Comparison of ENCODE assay signal across 8 cellular contexts in the genomic region with DNA sequence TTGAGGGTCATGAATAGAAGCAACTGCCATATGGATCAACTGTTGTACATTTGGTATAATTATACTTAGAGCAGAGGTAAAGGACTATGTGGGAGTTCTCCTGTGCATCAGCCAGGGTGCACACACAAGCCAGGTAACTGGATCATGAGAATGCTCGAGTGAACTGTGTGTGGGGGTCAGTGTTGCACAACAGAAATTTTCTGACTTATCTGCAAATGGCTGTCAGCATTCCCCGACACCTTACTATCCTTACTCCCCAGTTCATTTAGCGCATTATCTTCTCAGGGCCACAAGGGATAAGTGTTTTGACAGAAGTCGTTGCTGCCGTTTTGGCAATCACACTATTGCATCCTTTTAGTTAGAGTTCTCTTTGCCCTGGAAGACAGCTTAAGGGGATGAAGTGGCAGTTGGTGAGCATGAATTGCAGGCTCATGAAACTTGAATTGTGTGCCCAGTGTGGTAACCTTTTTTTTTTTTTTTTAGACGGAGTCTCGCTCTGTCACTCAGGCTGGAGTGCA. TPM values are rescaled to one million over a fixed set of nuclear protein-coding genes. Genes with fewer than 3 reads are reported as not detected.
DNase-seq lines count a peak whose midpoint lies in the region; ATAC-seq, FAIRE-seq and TF ChIP-seq lines count a peak whose summit lies in the region.

No MANE protein-coding gene starts in this region.

- POLR2A ChIA-PET in GM12878 (lab: Charles Lee) = interaction anchor here (0.7 to 1.9 kb wide), 6 partner anchors 20 to 1463 kb away, joined by 3 to 9 read pairs (median 6); a partner anchor contains a TSS

- DNase-seq in GM12878 (ENCODE audit: low read depth, low spot score) (no peak), NCI-H187 (lab: John Stamatoyannopoulos, UW) (no peak), NCI-H146 treated with DMSO at 0.1 percent for 48 hours (lab: John Stamatoyannopoulos, UW; ENCODE audit: unreplicated experiment) (no peak)
- DNase-seq in effector CD8-positive, alpha-beta T cell (lab: John Stamatoyannopoulos, UW) = no peak

- RAD21 ChIA-PET in GM12878 (lab: Charles Lee; ENCODE audit: unreplicated experiment) = interaction anchor here (1.5 kb wide), 1 partner anchor 23 kb away, joined by 7 read pairs; no protein-coding TSS in a partner anchor

- no peaks in the 10 kb centered on the region for H3K27me3 ChIP-seq in BLaER1
- H3K27me3 ChIP-seq in KMS-11 (ENCODE audit: insufficient read depth, low read depth) = no peaks in the 10 kb centered on the region
- no peaks in the 10 kb centered on the region for H3K27me3 ChIP-seq in GM12878 (replicated peaks in 1 of 2; ENCODE audit: control insufficient read depth in 2 of 2, insufficient read depth in 2 of 2, low read length in 1 of 2)

- in situ Hi-C loops in GM12878 (cut with MboI) = no loop called here

- intact Hi-C loops in GM12878 (cut with micrococcal nuclease; ENCODE audit: unreplicated experiment) = no loop called here

- peaks cover 46% of the 10 kb centered on the region for H3K36me3 ChIP-seq in BLaER1
- no peaks in the 10 kb centered on the region; the same call in 1 of the 2 replicates for H3K36me3 ChIP-seq in KMS-11 (ENCODE audit: insufficient read depth)
- peaks cover 0 to 14% of the 10 kb centered on the region in 2 experiments; a peak in 2 of 4 replicates for H3K36me3 ChIP-seq in GM12878 (ENCODE audit: control insufficient read depth in 2 of 2, insufficient read depth in 2 of 2, low read length in 1 of 2)
- peaks cover 47% of the 10 kb centered on the region for H3K36me3 ChIP-seq in mesodermal cell (ENCODE audit: control insufficient read depth, insufficient read depth, low read length)

- peak overlapping the region; percentile 99 for H3K27ac ChIP-seq in BLaER1
- peak overlapping the region; percentile 90; the same call in 1 of the 2 replicates for H3K27ac ChIP-seq in KMS-11
- H3K27ac ChIP-seq in GM12878 (ENCODE audit: control insufficient read depth, insufficient read depth) = peak overlapping the region; percentile 98
- H3K27ac ChIP-seq in mesodermal cell (ENCODE audit: low read depth, low read length, severe bottlenecking) = no peak overlapping the region

- no peak for TF ChIP-seq CTCF in KMS-11 (conservative IDR thresholded peaks at IDR 0.05; ENCODE audit: low read depth, low read length)
- TF ChIP-seq CTCF in GM12878 (IDR thresholded peaks at IDR 0.05 in 2 of 3, conservative IDR thresholded peaks at IDR 0.05 in 1 of 3; ENCODE audit: control insufficient read depth in 2 of 3, extremely low read depth in 1 of 3, insufficient read depth in 1 of 3, low read depth in 3 of 3, low read length in 3 of 3) = no peak

- H3K4me1 ChIP-seq in BLaER1 = peaks cover 43% of the 10 kb centered on the region
- H3K4me1 ChIP-seq in KMS-11 (ENCODE audit: low read depth, poor library complexity, severe bottlenecking) = peaks cover 11% of the 10 kb centered on the region
- H3K4me1 ChIP-seq in GM12878 (ENCODE audit: control insufficient read depth, insufficient read depth, low read length) = peaks cover 14% of the 10 kb centered on the region
- peaks cover 4% of the 10 kb centered on the region for H3K4me1 ChIP-seq in mesodermal cell (ENCODE audit: control insufficient read depth, insufficient read depth, low read length, poor library complexity, severe bottlenecking)

- TF ChIP-seq EP300 in GM12878 (IDR thresholded peaks at IDR 0.05; ENCODE audit: borderline replicate concordance in 1 of 2, control insufficient read depth in 1 of 2, low read depth in 2 of 2, low read length in 2 of 2) = no peak

- CTCF ChIA-PET in GM12878 (lab: Yijun Ruan, JAX) = interaction anchor here (2.2 kb wide), 1 partner anchor 21 kb away, joined by 6 read pairs; a partner anchor contains a TSS

- TF ChIP-seq POLR2A in GM12878 (IDR thresholded peaks at IDR 0.05; ENCODE audit: low read depth, low read length) = no peak

- no TSS peak for BruUV-seq in GM12878 (replicated peaks; lab: Mats Ljungman, UMichigan)

- H2AFZ ChIP-seq in KMS-11 (ENCODE audit: low read depth) (no peak overlapping the region), GM12878 (ENCODE audit: control insufficient read depth, low read depth, low read length) (no peak overlapping the region)

- H3K4me2 ChIP-seq in BLaER1 (peak overlapping the region; percentile 77), KMS-11 (peak overlapping the region; percentile 58), GM12878 (ENCODE audit: control insufficient read depth, insufficient read depth) (peak overlapping the region; percentile 75)

- H3K9me3 ChIP-seq in BLaER1 = no peaks in the 10 kb centered on the region
- no peaks in the 10 kb centered on the region for H3K9me3 ChIP-seq in GM12878 (replicated peaks; ENCODE audit: control insufficient read depth, insufficient read depth, low read length)
- no peaks in the 10 kb centered on the region for H3K9me3 ChIP-seq in mesodermal cell (ENCODE audit: control insufficient read depth, low read length)

- H3K79me2 ChIP-seq in KMS-11 (ENCODE audit: insufficient read depth, low read depth) = peaks cover 65% of the 10 kb centered on the region
- H3K79me2 ChIP-seq in GM12878 (ENCODE audit: control insufficient read depth, insufficient read depth, low read length) = peaks cover 70% of the 10 kb centered on the region

- H4K20me1 ChIP-seq in BLaER1 = peaks cover 66% of the 10 kb centered on the region
- H4K20me1 ChIP-seq in KMS-11 (ENCODE audit: insufficient read depth) = no peaks in the 10 kb centered on the region
- H4K20me1 ChIP-seq in GM12878 (ENCODE audit: control insufficient read depth, insufficient read depth) = no peaks in the 10 kb centered on the region; the same call in 1 of the 2 replicates

- no peak for ATAC-seq in GM12878
- no peak for ATAC-seq in HG03045 (IDR thresholded peaks at IDR 0.05; ENCODE audit: unreplicated experiment)

- FAIRE-seq in GM12878 (lab: Jason Lieb, UNC) = no peak

- SMC1A ChIA-PET in GM12878 (lab: Charles Lee; ENCODE audit: uncharacterized antibody, unreplicated experiment) = interaction anchor here (1.9 kb wide), 1 partner anchor 32 kb away, joined by 6 read pairs; a partner anchor contains a TSS

- peak overlapping the region; percentile 100 for H3K9ac ChIP-seq in BLaER1
- peak overlapping the region; percentile 99; the same call in 1 of the 2 replicates for H3K9ac ChIP-seq in KMS-11
- peak overlapping the region; percentile 100 for H3K9ac ChIP-seq in GM12878 (ENCODE audit: control insufficient read depth, insufficient read depth, low read length)

- H3K4me3 ChIP-seq in BLaER1 = peak overlapping the region; percentile 88
- no peak overlapping the region for H3K4me3 ChIP-seq in KMS-11 (IDR thresholded peaks at IDR 0.05; ENCODE audit: insufficient read depth, low read depth, low read length)
- peak overlapping the region; percentile 89 for H3K4me3 ChIP-seq in GM12878
- peak overlapping the region; percentile 99 for H3K4me3 ChIP-seq in mesodermal cell (ENCODE audit: extremely low read depth, insufficient read depth, low read length, poor library complexity, severe bottlenecking)

- TF ChIP-seq RAD21 in GM12878 (IDR thresholded peaks at IDR 0.05; ENCODE audit: insufficient read depth, low read depth, low read length) = no peak

- WGBS in GM12878 (ENCODE audit: insufficient coverage, insufficient replicate concordance, low lambda C conversion rate, missing lambda C conversion rate) = 85% methylated on average over 7 of the region's 7 CpGs
- 80 to 86% methylated on average over 2 to 3 of the region's 7 CpGs for WGBS in mesodermal cell (ENCODE audit: insufficient coverage in 2 of 2), 2 experiments

RNA-seq across cellular contexts. Expression of a gene that starts 1.7 kb away (rescaled TPM):
- 285 and 287 TPM in 2 replicates for total RNA-seq in GM12878 (2013; cell fraction: nucleolus; rRNA removed)
- total RNA-seq in GM12878 (2014; rRNA removed) (259 and 322 TPM in 2 replicates), GM12878 (2014; rRNA removed; fragmentation: Illumina TruSeq; extraction: Trizol) (416 and 430 TPM in 2 replicates), GM12878 (2021) (550 and 555 TPM in 2 replicates)
- 328 TPM for polyA plus RNA-seq in GM12878 (2011; ENCODE audit: low read depth)
- polyA plus RNA-seq in GM12878 (2011; rRNA removed) (602 and 605 TPM in 2 replicates), GM12878 (2014; fragmentation: Illumina TruSeq; extraction: Trizol) (393 and 480 TPM in 2 replicates), GM12878 (2014; fragmentation: Nextera tagmentation; extraction: Ambion mirVana) (100 to 1,000 TPM in 1 of 2 experiments, 10 to 100 TPM in 1; 78.2 to 139 TPM), GM12878 (2014; rRNA removed) (261 and 326 TPM in 2 replicates), GM12878 (2016; fragmentation: Nextera tagmentation; extraction: Ambion mirVana) (100 to 1,000 TPM; 433 to 469 TPM)
- 137 and 177 TPM in 2 replicates for polyA plus RNA-seq in GM12878 (2011; cell fraction: cytosol; rRNA removed)
- polyA plus RNA-seq in GM12878 (2011; cell fraction: nucleus; rRNA removed) = 109 and 125 TPM in 2 replicates
- 303 and 419 TPM in 2 replicates for polyA plus RNA-seq in GM12878 (2012)
- polyA minus RNA-seq in GM12878 (2011; rRNA and poly(A)+ RNA removed) = 439 and 652 TPM in 2 replicates
- polyA minus RNA-seq in GM12878 (2011; cell fraction: cytosol; rRNA and poly(A)+ RNA removed) = 262 and 309 TPM in 2 replicates
- polyA minus RNA-seq in GM12878 (2011; cell fraction: nucleus; rRNA and poly(A)+ RNA removed) = 71.2 and 97.1 TPM in 2 replicates
- polyA plus RNA-seq in mesodermal cell (2013, experiment 1 of 2) = 326 TPM
- 321 TPM for polyA plus RNA-seq in mesodermal cell (2013, experiment 2 of 2)

RNA-seq across cellular contexts. Expression of a gene that starts 19.6 kb away (rescaled TPM):
- 2.6 and 2.7 TPM in 2 replicates for total RNA-seq in GM12878 (2013; cell fraction: nucleolus; rRNA removed)
- 0.56 and 0.93 TPM in 2 replicates for total RNA-seq in GM12878 (2014; rRNA removed)
- total RNA-seq in GM12878 (2014; rRNA removed; fragmentation: Illumina TruSeq; extraction: Trizol) = not detected in 2 replicates
- total RNA-seq in GM12878 (2021) = not detected in 2 replicates
- polyA plus RNA-seq in GM12878 (2011; ENCODE audit: low read depth) = not detected
- 0.10 TPM in 1 of 2 replicates, not detected in the other for polyA plus RNA-seq in GM12878 (2011; rRNA removed)
- 0.07 and 0.23 TPM in 2 replicates for polyA plus RNA-seq in GM12878 (2011; cell fraction: cytosol; rRNA removed)
- 0.32 and 1.3 TPM in 2 replicates for polyA plus RNA-seq in GM12878 (2011; cell fraction: nucleus; rRNA removed)
- polyA plus RNA-seq in GM12878 (2012) = 0.69 and 0.93 TPM in 2 replicates
- polyA plus RNA-seq in GM12878 (2014; fragmentation: Illumina TruSeq; extraction: Trizol) = not detected in 2 replicates
- polyA plus RNA-seq in GM12878 (2014; fragmentation: Nextera tagmentation; extraction: Ambion mirVana) = not detected
- polyA plus RNA-seq in GM12878 (2014; rRNA removed) = 0.18 and 0.25 TPM in 2 replicates
- polyA plus RNA-seq in GM12878 (2016; fragmentation: Nextera tagmentation; extraction: Ambion mirVana) = 1 to 10 TPM in 1 of 2 experiments, under 1 TPM in 1; 0.47 to 1.2 TPM
- 0.41 TPM in 1 of 2 replicates, not detected in the other for polyA minus RNA-seq in GM12878 (2011; rRNA and poly(A)+ RNA removed)
- polyA minus RNA-seq in GM12878 (2011; cell fraction: cytosol; rRNA and poly(A)+ RNA removed) = not detected in 2 replicates
- polyA minus RNA-seq in GM12878 (2011; cell fraction: nucleus; rRNA and poly(A)+ RNA removed) = 2.7 and 3.0 TPM in 2 replicates
- not detected for polyA plus RNA-seq in mesodermal cell (2013, experiment 1 of 2)
- not detected for polyA plus RNA-seq in mesodermal cell (2013, experiment 2 of 2)

RNA-seq across cellular contexts. Expression of a gene that starts 32.2 kb away (rescaled TPM):
- total RNA-seq in GM12878 (2013; cell fraction: nucleolus; rRNA removed) = 22.7 and 24.8 TPM in 2 replicates
- total RNA-seq in GM12878 (2014; rRNA removed) (9.1 and 16.4 TPM in 2 replicates), GM12878 (2014; rRNA removed; fragmentation: Illumina TruSeq; extraction: Trizol) (7.4 and 7.9 TPM in 2 replicates), GM12878 (2021) (23.1 and 23.9 TPM in 2 replicates)
- 5.3 TPM for polyA plus RNA-seq in GM12878 (2011; ENCODE audit: low read depth)
- polyA plus RNA-seq in GM12878 (2011; rRNA removed) (3.4 and 6.5 TPM in 2 replicates), GM12878 (2014; fragmentation: Illumina TruSeq; extraction: Trizol) (13.8 and 17.2 TPM in 2 replicates), GM12878 (2014; fragmentation: Nextera tagmentation; extraction: Ambion mirVana) (1 to 10 TPM in 1 of 2 experiments, under 1 TPM in 1; 0.42 to 1.2 TPM), GM12878 (2014; rRNA removed) (19.5 and 21.1 TPM in 2 replicates), GM12878 (2016; fragmentation: Nextera tagmentation; extraction: Ambion mirVana) (1 to 10 TPM; 7.0 to 7.1 TPM)
- 6.6 and 7.5 TPM in 2 replicates for polyA plus RNA-seq in GM12878 (2011; cell fraction: cytosol; rRNA removed)
- polyA plus RNA-seq in GM12878 (2011; cell fraction: nucleus; rRNA removed) = 14.3 and 16.4 TPM in 2 replicates
- 9.6 and 11.2 TPM in 2 replicates for polyA plus RNA-seq in GM12878 (2012)
- 6.3 and 7.7 TPM in 2 replicates for polyA minus RNA-seq in GM12878 (2011; rRNA and poly(A)+ RNA removed)
- 4.1 and 5.6 TPM in 2 replicates for polyA minus RNA-seq in GM12878 (2011; cell fraction: cytosol; rRNA and poly(A)+ RNA removed)
- polyA minus RNA-seq in GM12878 (2011; cell fraction: nucleus; rRNA and poly(A)+ RNA removed) = 7.6 and 16.6 TPM in 2 replicates
- polyA plus RNA-seq in mesodermal cell (2013, experiment 1 of 2) = 34.0 TPM
- polyA plus RNA-seq in mesodermal cell (2013, experiment 2 of 2) = 36.7 TPM
